20 cellular contexts compared by ENCODE assay signal in the genomic region with DNA sequence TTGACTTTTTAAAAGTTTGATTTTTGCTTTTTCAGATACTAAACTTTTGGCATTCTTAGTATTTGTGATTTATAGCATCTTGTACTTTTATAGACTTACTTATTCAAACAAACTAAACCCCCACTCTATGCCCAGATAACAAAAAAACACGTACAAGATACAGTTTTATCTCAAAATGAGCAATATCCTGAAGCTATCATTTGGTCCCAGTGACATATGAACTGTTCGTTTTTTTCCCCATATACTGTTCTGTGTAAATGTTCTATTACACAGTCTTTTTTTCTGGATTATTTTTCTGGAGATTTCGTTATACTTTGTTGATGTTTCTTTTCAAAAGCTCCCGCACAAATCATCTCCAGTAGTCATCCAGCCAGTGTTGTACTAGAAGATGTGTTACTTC. TPM values are rescaled to one million over a fixed set of nuclear protein-coding genes. Genes with fewer than 3 reads are reported as not detected.
A peak's percentile ranks its signal among the peaks of the same experiment; 100 is the strongest.
DNase-seq lines count a peak whose midpoint lies in the region; ATAC-seq and TF ChIP-seq lines count a peak whose summit lies in the region.
"Had no signal": no experiment of that assay in that cellular context is flagged by ENCODE, and none has a peak within 500 bp of the region (broad histone marks: within the 10 kb centered on the region; RNA-seq: fewer than 3 reads in every experiment).

No MANE protein-coding gene starts in this region.

- no peak overlapping the region for H3K4me3 Mint-ChIP-seq in activated naive CD8-positive, alpha-beta T cell treated with anti-CD3 and anti-CD28 coated beads for 36 hours
- H3K4me3 Mint-ChIP-seq: activated CD4-positive, alpha-beta T cell treated with anti-CD3 and anti-CD28 coated beads, Interleukin-2, amount 10 ng/mL, durations not matched to agents 24 days and 14 days; CD4-positive, alpha-beta memory T cell; effector memory CD8-positive, alpha-beta T cell; neural crest cell had no signal

- no peaks in the 10 kb centered on the region for H3K9me3 ChIP-seq in right cardiac atrium (ENCODE audit: control insufficient read depth, low read length)
- H3K9me3 ChIP-seq: SJSA1 had no signal

- DNase-seq in right cardiac atrium: no peak
- DNase-seq in cardiac septum (ENCODE audit: low spot score): no peak
- DNase-seq in fibroblast of villous mesenchyme (ENCODE audit: low read depth): peak; percentile 81
- no peak for DNase-seq in foreskin melanocyte
- DNase-seq in germinal center (ENCODE audit: low spot score): no peak
- no peak for DNase-seq in NOMO-1 (lab: John Stamatoyannopoulos, UW; ENCODE audit: unreplicated experiment in 2 of 2)
- DNase-seq in activated naive CD8-positive, alpha-beta T cell treated with anti-CD3 and anti-CD28 coated beads for 36 hours: no peak
- DNase-seq: activated CD4-positive, alpha-beta T cell treated with anti-CD3 and anti-CD28 coated beads, Interleukin-2, amount 10 ng/mL, durations not matched to agents 24 days and 14 days; activated naive CD4-positive, alpha-beta T cell treated with Interleukin-2 at 50 U/mL for 16 hours; CD4-positive, alpha-beta memory T cell; effector memory CD8-positive, alpha-beta T cell; foreskin keratinocyte; NCI-H2029; NCI-H524 treated with DMSO at 0.1 percent for 48 hours; stimulated activated CD4-positive, alpha-beta T cell treated with anti-CD3 and anti-CD28 coated beads, Interleukin-4, amount 100 ng/mL, for 4 hours; T1000; trophoblast cell had no signal

- WGBS in right cardiac atrium: 35% methylated on average over 4 of the region's 4 CpGs

- H3K27ac Mint-ChIP-seq in activated naive CD8-positive, alpha-beta T cell treated with anti-CD3 and anti-CD28 coated beads for 36 hours: no peak overlapping the region
- H3K27ac Mint-ChIP-seq: activated CD4-positive, alpha-beta T cell treated with anti-CD3 and anti-CD28 coated beads, Interleukin-2, amount 10 ng/mL, durations not matched to agents 24 days and 14 days; CD4-positive, alpha-beta memory T cell; effector memory CD8-positive, alpha-beta T cell had no signal

- no peaks in the 10 kb centered on the region for H3K9me3 Mint-ChIP-seq in activated naive CD8-positive, alpha-beta T cell treated with anti-CD3 and anti-CD28 coated beads for 36 hours
- H3K9me3 Mint-ChIP-seq: activated CD4-positive, alpha-beta T cell treated with anti-CD3 and anti-CD28 coated beads, Interleukin-2, amount 10 ng/mL, durations not matched to agents 24 days and 14 days; CD4-positive, alpha-beta memory T cell; effector memory CD8-positive, alpha-beta T cell; neural crest cell had no signal

- H3K27me3 ChIP-seq in right cardiac atrium (ENCODE audit: control insufficient read depth, insufficient read depth) (no peaks in the 10 kb centered on the region), rectal smooth muscle tissue (ENCODE audit: control insufficient read depth, insufficient read depth, low read length) (no peaks in the 10 kb centered on the region)
- H3K27me3 ChIP-seq: foreskin keratinocyte, SJSA1 had no signal

- no peak for TF ChIP-seq CTCF in fibroblast of villous mesenchyme (IDR thresholded peaks at IDR 0.05; ENCODE audit: insufficient read depth, low read depth, low read length)

- intact Hi-C loops in right cardiac atrium (cut with DNase I): no loop called here
- intact Hi-C loops in cardiac septum (cut with DNase I): no loop called here

- H3K36me3 Mint-ChIP-seq in activated naive CD8-positive, alpha-beta T cell treated with anti-CD3 and anti-CD28 coated beads for 36 hours: no peaks in the 10 kb centered on the region
- H3K36me3 Mint-ChIP-seq: CD4-positive, alpha-beta memory T cell had no signal

- no peaks in the 10 kb centered on the region for H3K27me3 Mint-ChIP-seq in activated naive CD8-positive, alpha-beta T cell treated with anti-CD3 and anti-CD28 coated beads for 36 hours
- H3K27me3 Mint-ChIP-seq: activated CD4-positive, alpha-beta T cell treated with anti-CD3 and anti-CD28 coated beads, Interleukin-2, amount 10 ng/mL, durations not matched to agents 24 days and 14 days had no signal

- peak overlapping the region; percentile 8 for H3K27ac ChIP-seq in right cardiac atrium (ENCODE audit: low read length)
- peak overlapping the region; percentile 81 for H3K27ac ChIP-seq in rectal smooth muscle tissue (ENCODE audit: low read depth, low read length)
- H3K27ac ChIP-seq: foreskin keratinocyte had no signal

- H3K9ac ChIP-seq in rectal smooth muscle tissue (ENCODE audit: low read length): no peak overlapping the region

- H3K4me1 ChIP-seq in right cardiac atrium (ENCODE audit: control insufficient read depth, insufficient read depth, low read length) (peaks cover 2% of the 10 kb centered on the region), rectal smooth muscle tissue (ENCODE audit: control insufficient read depth, insufficient read depth, low read length) (peaks cover 24% of the 10 kb centered on the region)

- no peaks in the 10 kb centered on the region for H3K36me3 ChIP-seq in rectal smooth muscle tissue (ENCODE audit: control insufficient read depth, insufficient read depth, low read length)
- H3K36me3 ChIP-seq: SJSA1 had no signal

- peak in 1 of 2 donors; percentile 23 for ATAC-seq in right cardiac atrium
- ATAC-seq: effector memory CD8-positive, alpha-beta T cell; foreskin keratinocyte had no signal

- H3K4me3 ChIP-seq in right cardiac atrium (ENCODE audit: low read length) (no peak overlapping the region), fibroblast of villous mesenchyme (ENCODE audit: low read depth, low read length) (no peak overlapping the region), rectal smooth muscle tissue (ENCODE audit: low read length) (no peak overlapping the region)
- H3K4me3 ChIP-seq: SJSA1 had no signal

- peaks cover 12% of the 10 kb centered on the region for H3K4me1 Mint-ChIP-seq in activated naive CD8-positive, alpha-beta T cell treated with anti-CD3 and anti-CD28 coated beads for 36 hours

RNA-seq across cellular contexts. Expression of a gene that starts 27.3 kb away (rescaled TPM):
- 100 to 1,000 TPM; 101 to 118 (median 105) TPM for total RNA-seq in right cardiac atrium
- polyA plus RNA-seq in right cardiac atrium: 47.8 TPM
- 94.3 TPM for total RNA-seq in cardiac septum
- 90.5 and 136 TPM in 2 replicates for total RNA-seq in fibroblast of villous mesenchyme
- total RNA-seq in activated naive CD8-positive, alpha-beta T cell treated with anti-CD3 and anti-CD28 coated beads for 36 hours: 10 to 100 TPM; 38.8 to 43.6 TPM

RNA-seq across cellular contexts. Expression of a gene that starts 33.3 kb away (rescaled TPM):
- total RNA-seq in right cardiac atrium: 100 to 1,000 TPM; 212 to 246 (median 232) TPM
- 334 TPM for polyA plus RNA-seq in right cardiac atrium
- 274 TPM for total RNA-seq in cardiac septum
- total RNA-seq in fibroblast of villous mesenchyme: 160 and 220 TPM in 2 replicates
- 1 to 10 TPM; 8.8 to 9.2 TPM for total RNA-seq in activated naive CD8-positive, alpha-beta T cell treated with anti-CD3 and anti-CD28 coated beads for 36 hours

Comparison
In these comparisons a context has a peak if more than half of its experiments do, and no peak if none do; other contexts are left out.
1. RNA of a gene that starts 33.3 kb away (total RNA-seq): 274 TPM in cardiac septum (single experiment), 212 to 246 TPM in right cardiac atrium and 160 to 220 TPM in fibroblast of villous mesenchyme; 8.8 to 9.2 TPM in activated naive CD8-positive, alpha-beta T cell treated with anti-CD3 and anti-CD28 coated beads for 36 hours; every median in the first group is over 10 times any median in the second.